ENCODE assay signal across 8 cellular contexts in the genomic region with DNA sequence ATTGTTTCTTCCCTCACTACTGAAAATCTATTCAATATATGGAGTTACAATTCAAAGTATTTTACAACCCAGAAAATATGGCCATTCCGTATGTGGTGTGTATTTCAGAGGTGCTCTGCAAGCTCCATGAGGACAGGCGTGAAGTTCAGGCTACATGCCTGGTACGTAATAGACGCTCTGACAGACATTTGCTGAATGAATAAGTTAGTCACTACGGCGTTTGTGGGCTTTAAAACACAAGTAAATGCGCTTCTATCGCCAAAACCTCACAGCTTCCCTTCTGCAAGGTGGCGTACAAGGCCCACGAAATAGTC. TPM values are rescaled to one million over a fixed set of nuclear protein-coding genes. Genes with fewer than 3 reads are reported as not detected.
A peak's percentile ranks its signal among the peaks of the same experiment; 100 is the strongest.
DNase-seq lines count a peak whose midpoint lies in the region; ATAC-seq and TF ChIP-seq lines count a peak whose summit lies in the region.

No MANE protein-coding gene starts in this region.

- no peaks in the 10 kb centered on the region for H3K27me3 Mint-ChIP-seq in activated CD8-positive, alpha-beta T cell treated with anti-CD3 and anti-CD28 coated beads, Interleukin-2, amount 10 ng/mL, durations not matched to agents 7 days and 5 days (ENCODE audit: low read depth)

- no peak for DNase-seq in activated CD8-positive, alpha-beta T cell treated with anti-CD3 and anti-CD28 coated beads, Interleukin-2, amount 10 ng/mL, durations not matched to agents 7 days and 5 days
- DNase-seq in iPS DF 6.9 (ENCODE audit: low read depth, low spot score), result no peak
- no peak for DNase-seq in stimulated activated effector memory CD8-positive, alpha-beta T cell treated with anti-CD3 and anti-CD28 coated beads, Interleukin-12 subunit alpha, Interleukin-12 subunit beta, amount 100 ng/mL, for 72 hours (ENCODE audit: low spot score in 2 of 2)
- DNase-seq in germinal center (ENCODE audit: low spot score), result no peak
- no peak for DNase-seq in NCI-H1930 (lab: John Stamatoyannopoulos, UW)

- H3K4me3 ChIP-seq in HEK293 (ENCODE audit: low read depth, low read length), result peak overlapping the region; percentile 85
- H3K4me3 ChIP-seq in iPS DF 6.9 (ENCODE audit: low read length), result peak overlapping the region; percentile 54; the same call in 1 of the 2 replicates

- H3K9me3 Mint-ChIP-seq in activated CD8-positive, alpha-beta T cell treated with anti-CD3 and anti-CD28 coated beads, Interleukin-2, amount 10 ng/mL, durations not matched to agents 7 days and 5 days (ENCODE audit: insufficient read depth), result no peaks in the 10 kb centered on the region
- H3K9me3 Mint-ChIP-seq in stimulated activated effector memory CD8-positive, alpha-beta T cell treated with anti-CD3 and anti-CD28 coated beads, Interleukin-12 subunit alpha, Interleukin-12 subunit beta, amount 100 ng/mL, for 72 hours, result no peaks in the 10 kb centered on the region

- no peaks in the 10 kb centered on the region for H3K27me3 ChIP-seq in iPS DF 6.9 (ENCODE audit: control insufficient read depth, insufficient read depth, low read length)

- H3K9me3 ChIP-seq in HEK293 (ENCODE audit: control insufficient read depth, insufficient read depth, low read depth, low read length) (no peaks in the 10 kb centered on the region), iPS DF 6.9 (ENCODE audit: control insufficient read depth, insufficient read depth, low read length) (no peaks in the 10 kb centered on the region)

- no peak for ATAC-seq in activated CD8-positive, alpha-beta T cell treated with anti-CD3 and anti-CD28 coated beads, Interleukin-2, amount 10 ng/mL, durations not matched to agents 7 days and 5 days
- ATAC-seq in stimulated activated effector memory CD8-positive, alpha-beta T cell treated with anti-CD3 and anti-CD28 coated beads, Interleukin-12 subunit alpha, Interleukin-12 subunit beta, amount 100 ng/mL, for 72 hours, result no peak
- ATAC-seq in HG03097 (IDR thresholded peaks at IDR 0.05; ENCODE audit: low FRiP score, unreplicated experiment) (no peak), GM18519 (IDR thresholded peaks at IDR 0.05; ENCODE audit: low FRiP score, unreplicated experiment) (no peak)

- POLR2A ChIA-PET in HEK293 (lab: Yijun Ruan, JAX), result interaction anchor here (1.0 to 4.3 kb wide), 6 partner anchors 9 to 515 kb away, joined by 3 to 27 read pairs (median 4); a partner anchor contains a TSS
- POLR2A ChIA-PET in activated CD8-positive, alpha-beta T cell treated with anti-CD3 and anti-CD28 coated beads, Interleukin-2, amount 10 ng/mL, durations not matched to agents 7 days and 5 days (lab: Charles Lee), result interaction anchor here (0.5 to 5.1 kb wide), 11 partner anchors 9 to 487 kb away, joined by 3 to 41 read pairs (median 4); a partner anchor contains a TSS

- H3K27ac ChIP-seq in HEK293 (ENCODE audit: extremely low read depth, low read depth, low read length) (peak overlapping the region; percentile 14; the same call in 1 of the 2 replicates), iPS DF 6.9 (ENCODE audit: low read length) (no peak overlapping the region)

- H3K4me1 ChIP-seq in HEK293 (ENCODE audit: control insufficient read depth, insufficient read depth, low read length) (0 out of 2 replicates have a peak, but pooled peaks cover 2% of the 10 kb centered on the region), iPS DF 6.9 (ENCODE audit: control insufficient read depth, insufficient read depth, low read length) (no peaks in the 10 kb centered on the region)

- peaks cover 30% of the 10 kb centered on the region for H3K36me3 Mint-ChIP-seq in activated CD8-positive, alpha-beta T cell treated with anti-CD3 and anti-CD28 coated beads, Interleukin-2, amount 10 ng/mL, durations not matched to agents 7 days and 5 days (ENCODE audit: low read depth)
- H3K36me3 Mint-ChIP-seq in stimulated activated effector memory CD8-positive, alpha-beta T cell treated with anti-CD3 and anti-CD28 coated beads, Interleukin-12 subunit alpha, Interleukin-12 subunit beta, amount 100 ng/mL, for 72 hours, result peaks cover 45% of the 10 kb centered on the region

- H3K4me1 Mint-ChIP-seq in activated CD8-positive, alpha-beta T cell treated with anti-CD3 and anti-CD28 coated beads, Interleukin-2, amount 10 ng/mL, durations not matched to agents 7 days and 5 days (ENCODE audit: low read depth), result peaks cover 43% of the 10 kb centered on the region
- peaks cover 48% of the 10 kb centered on the region for H3K4me1 Mint-ChIP-seq in stimulated activated effector memory CD8-positive, alpha-beta T cell treated with anti-CD3 and anti-CD28 coated beads, Interleukin-12 subunit alpha, Interleukin-12 subunit beta, amount 100 ng/mL, for 72 hours

- WGBS in iPS DF 6.9 (ENCODE audit: insufficient coverage, insufficient read length), result no CpG with 5 or more reads among the region's 10 CpGs

- H3K4me3 Mint-ChIP-seq in activated CD8-positive, alpha-beta T cell treated with anti-CD3 and anti-CD28 coated beads, Interleukin-2, amount 10 ng/mL, durations not matched to agents 7 days and 5 days, result peak overlapping the region; percentile 95
- peak overlapping the region; percentile 88 for H3K4me3 Mint-ChIP-seq in stimulated activated effector memory CD8-positive, alpha-beta T cell treated with anti-CD3 and anti-CD28 coated beads, Interleukin-12 subunit alpha, Interleukin-12 subunit beta, amount 100 ng/mL, for 72 hours

- no peak for TF ChIP-seq CTCF in HEK293 (tag by site-specific recombination; IDR thresholded peaks at IDR 0.05)

- peaks cover 0 to 10% of the 10 kb centered on the region in 2 experiments; a peak in 1 of 3 replicates for H3K36me3 ChIP-seq in HEK293 (ENCODE audit: control insufficient read depth in 2 of 2, insufficient read depth in 1 of 2, low read length in 2 of 2)
- 0 out of 2 replicates have a peak, but pooled peaks cover 3% of the 10 kb centered on the region for H3K36me3 ChIP-seq in iPS DF 6.9 (ENCODE audit: control insufficient read depth, insufficient read depth, low read length)

- CTCF ChIA-PET in HEK293 (lab: Yijun Ruan, JAX), result interaction anchor here (0.6 to 2.2 kb wide), 18 partner anchors 9 to 658 kb away, joined by 3 to 13 read pairs (median 4); a partner anchor contains a TSS
- CTCF ChIA-PET in activated CD8-positive, alpha-beta T cell treated with anti-CD3 and anti-CD28 coated beads, Interleukin-2, amount 10 ng/mL, durations not matched to agents 7 days and 5 days (lab: Charles Lee), result interaction anchor here (0.6 to 10.5 kb wide), 35 partner anchors 9 to 523 kb away, joined by 3 to 140 read pairs (median 4); a partner anchor contains a TSS

- peak overlapping the region; percentile 98 for H3K27ac Mint-ChIP-seq in activated CD8-positive, alpha-beta T cell treated with anti-CD3 and anti-CD28 coated beads, Interleukin-2, amount 10 ng/mL, durations not matched to agents 7 days and 5 days
- peak overlapping the region; percentile 92 for H3K27ac Mint-ChIP-seq in stimulated activated effector memory CD8-positive, alpha-beta T cell treated with anti-CD3 and anti-CD28 coated beads, Interleukin-12 subunit alpha, Interleukin-12 subunit beta, amount 100 ng/mL, for 72 hours

TF ChIP-seq in HEK293, 187 proteins besides CTCF, POLR2A, EP300 and RAD21:
- TF ChIP-seq SETDB1 (IDR thresholded peaks at IDR 0.05; ENCODE audit: insufficient read length, low read length) (peak; percentile 16), ZNF747 (tag by site-specific recombination; IDR thresholded peaks at IDR 0.05) (no peak)
TF ChIP-seq in HEK293: peak in this region for 1.

RNA-seq across cellular contexts. Expression of a gene that starts 0.7 kb away (rescaled TPM):
- total RNA-seq in activated CD8-positive, alpha-beta T cell treated with anti-CD3 and anti-CD28 coated beads, Interleukin-2, amount 10 ng/mL, durations not matched to agents 7 days and 5 days, result 10 to 100 TPM; 34.2 to 36.5 TPM
